In genomic region chr1:214719207-214719606, GRCh38 we compare ENCODE assay signal across 1 cellular context.
TF ChIP-seq lines count a peak whose summit lies in the region.

No MANE protein-coding gene starts in this region.

TF ChIP-seq in WTC11, 78 proteins besides CTCF, POLR2A, EP300 and RAD21 (continued from another document):
- TF ChIP-seq E2F4 (CRISPR knock-in tag; IDR thresholded peaks at IDR 0.05; ENCODE audit: borderline replicate concordance, low read depth) (no peak), ATF3 (CRISPR knock-in tag; conservative IDR thresholded peaks at IDR 0.05) (no peak), FOXP1 (CRISPR knock-in tag; IDR thresholded peaks at IDR 0.05; ENCODE audit: borderline replicate concordance) (no peak), PREB (CRISPR knock-in tag; IDR thresholded peaks at IDR 0.05; ENCODE audit: borderline replicate concordance) (no peak), ERG (CRISPR knock-in tag; IDR thresholded peaks at IDR 0.05) (no peak)
